9 cellular contexts compared by ENCODE assay signal in genomic region chr11:6022954-6023353, GRCh38. TPM values are rescaled to one million over a fixed set of nuclear protein-coding genes. Genes with fewer than 3 reads are reported as not detected.
DNase-seq lines count a peak whose midpoint lies in the region; ATAC-seq and TF ChIP-seq lines count a peak whose summit lies in the region.
"Had no signal": no experiment of that assay in that cellular context is flagged by ENCODE, and none has a peak within 500 bp of the region (broad histone marks: within the 10 kb centered on the region; RNA-seq: fewer than 3 reads in every experiment).

No MANE protein-coding gene starts in this region.

- CTCF ChIA-PET in BJ (lab: Yijun Ruan, JAX), result interaction anchor here (0.6 to 3.8 kb wide), 11 partner anchors 11 to 340 kb away, joined by 3 to 46 read pairs (median 3); no protein-coding TSS in a partner anchor

- H3K27ac ChIP-seq in adrenal gland (no peak overlapping the region), hepatocyte (no peak overlapping the region), smooth muscle cell (ENCODE audit: low read depth) (no peak overlapping the region)

- TF ChIP-seq POLR2A in adrenal gland (IDR thresholded peaks at IDR 0.05), result no peak

- POLR2A ChIA-PET in BJ (lab: Charles Lee), result no interaction called here

- ATAC-seq in GM18870 (IDR thresholded peaks at IDR 0.05; ENCODE audit: unreplicated experiment) (peak; percentile 68), HG03039 (IDR thresholded peaks at IDR 0.05; ENCODE audit: unreplicated experiment) (no peak)

- H3F3A ChIP-seq in smooth muscle cell (ENCODE audit: low read depth), result no peaks in the 10 kb centered on the region

- H3K4me2 ChIP-seq in hepatocyte, result no peak overlapping the region
- no peak overlapping the region for H3K4me2 ChIP-seq in smooth muscle cell

- H3K9ac ChIP-seq in smooth muscle cell (ENCODE audit: low read depth), result no peak overlapping the region

- no peak overlapping the region for H3K4me3 ChIP-seq in BJ (ENCODE audit: low read depth, low read length)
- no peak overlapping the region for H3K4me3 ChIP-seq in adrenal gland
- no peak overlapping the region for H3K4me3 ChIP-seq in hepatocyte
- no peak overlapping the region for H3K4me3 ChIP-seq in smooth muscle cell

- H3K27me3 ChIP-seq in BJ (ENCODE audit: control insufficient read depth, insufficient read depth, low read length) (no peaks in the 10 kb centered on the region), adrenal gland (no peaks in the 10 kb centered on the region), hepatocyte (peaks cover 2% of the 10 kb centered on the region), smooth muscle cell (ENCODE audit: low read depth) (peaks cover 2% of the 10 kb centered on the region)

- 0 to 4% (median 2%) methylated on average over 4 of the region's 4 CpGs for WGBS in adrenal gland, 4 donors
- whole genome bisulfite sequencing in hepatocyte (ENCODE audit: low lambda C conversion rate, missing lambda C conversion rate), result 4% methylated on average over 4 of the region's 4 CpGs
- 11% methylated on average over 4 of the region's 4 CpGs for WGBS in smooth muscle cell (ENCODE audit: low lambda C conversion rate)

- TF ChIP-seq CTCF in BJ (IDR thresholded peaks at IDR 0.05; ENCODE audit: insufficient read depth, low read depth, low read length), result peak; percentile 48
- TF ChIP-seq CTCF in adrenal gland (IDR thresholded peaks at IDR 0.05), result peak; percentile 19 to 78 (median 66)
- peak; percentile 81 for TF ChIP-seq CTCF in hepatocyte (IDR thresholded peaks at IDR 0.05; ENCODE audit: poor library complexity)
- peak; percentile 71 for TF ChIP-seq CTCF in smooth muscle cell (IDR thresholded peaks at IDR 0.05; ENCODE audit: borderline replicate concordance, insufficient read depth, poor library complexity, severe bottlenecking)

- H2AFZ ChIP-seq in hepatocyte, result no peak overlapping the region
- no peak overlapping the region for H2AFZ ChIP-seq in smooth muscle cell (ENCODE audit: low read depth)

- H3K4me1 ChIP-seq in adrenal gland (replicated peaks in 1 of 2), result no peaks in the 10 kb centered on the region
- H3K4me1 ChIP-seq in hepatocyte (ENCODE audit: insufficient read depth), result no peaks in the 10 kb centered on the region
- H3K4me1 ChIP-seq in smooth muscle cell (ENCODE audit: low read depth), result no peaks in the 10 kb centered on the region

- H3K9me2 ChIP-seq in hepatocyte (replicated peaks; ENCODE audit: insufficient read depth), result no peaks in the 10 kb centered on the region

- DNase-seq in BJ (ENCODE audit: low read depth) (no peak), NCI-H1105 (lab: John Stamatoyannopoulos, UW) (peak; percentile 19), adrenal gland (peak in 3 of 7 donors; percentile 28 to 44 (median 33)), hepatocyte (ENCODE audit: low spot score) (peak; percentile 68), smooth muscle cell (lab: John Stamatoyannopoulos, UW; ENCODE audit: unreplicated experiment) (no peak)
- DNase-seq in activated CD8-positive, alpha-beta memory T cell treated with anti-CD3 and anti-CD28 coated beads, Interleukin-2, amount 50 U/mL, for 4 hours, result no peak

- no peaks in the 10 kb centered on the region for H4K20me1 ChIP-seq in hepatocyte (ENCODE audit: insufficient read depth, poor library complexity, severe bottlenecking)
- no peaks in the 10 kb centered on the region for H4K20me1 ChIP-seq in smooth muscle cell (ENCODE audit: low read depth)

- H3K9me3 ChIP-seq in adrenal gland (replicated peaks in 1 of 3) (no peaks in the 10 kb centered on the region), hepatocyte (ENCODE audit: low read depth) (no peaks in the 10 kb centered on the region), smooth muscle cell (replicated peaks; ENCODE audit: low read depth) (no peaks in the 10 kb centered on the region)

- H3K79me2 ChIP-seq in hepatocyte (no peaks in the 10 kb centered on the region), smooth muscle cell (ENCODE audit: low read depth) (no peaks in the 10 kb centered on the region)

- intact Hi-C loops in adrenal gland (cut with DNase I), result loop anchor here (5.0 to 10.0 kb wide), 4 partner anchors 282 to 332 kb away; no protein-coding TSS in a partner anchor

- H3K36me3 ChIP-seq in BJ (ENCODE audit: control insufficient read depth, insufficient read depth, low read length) (no peaks in the 10 kb centered on the region), adrenal gland (replicated peaks in 1 of 2) (no peaks in the 10 kb centered on the region), hepatocyte (replicated peaks; ENCODE audit: insufficient read depth, low read depth) (no peaks in the 10 kb centered on the region), smooth muscle cell (ENCODE audit: low read depth) (no peaks in the 10 kb centered on the region)

RNA-seq across cellular contexts. Expression of gene OR56A1, which starts 7.6 kb away (rescaled TPM):
- polyA plus RNA-seq in BJ (2011; rRNA removed), result not detected in 2 replicates
- polyA minus RNA-seq in BJ (2011; rRNA and poly(A)+ RNA removed), result not detected in 2 replicates
- not detected for total RNA-seq in adrenal gland
- not detected for polyA plus RNA-seq in adrenal gland
- total RNA-seq in hepatocyte, result 0.07 and 0.08 TPM in 2 replicates
- polyA plus RNA-seq in hepatocyte, result not detected in 2 replicates
- 0.04 and 0.22 TPM in 2 replicates for total RNA-seq in smooth muscle cell
- polyA plus RNA-seq in smooth muscle cell, result not detected in 2 replicates

RNA-seq across cellular contexts. Expression of gene OR56A4, which starts 16.2 kb away (rescaled TPM):
- not detected in 2 replicates for polyA plus RNA-seq in BJ (2011; rRNA removed)
- polyA minus RNA-seq in BJ (2011; rRNA and poly(A)+ RNA removed), result not detected in 2 replicates
- not detected for total RNA-seq in adrenal gland
- not detected for polyA plus RNA-seq in adrenal gland
- total RNA-seq in hepatocyte, result not detected in 2 replicates
- not detected in 2 replicates for polyA plus RNA-seq in hepatocyte
- 0.13 TPM in 1 of 2 replicates, not detected in the other for total RNA-seq in smooth muscle cell
- not detected in 2 replicates for polyA plus RNA-seq in smooth muscle cell

RNA-seq across cellular contexts. Expression of gene OR52L1, which starts 36.2 kb away (rescaled TPM):
- polyA plus RNA-seq in BJ (2011; rRNA removed) (not detected in 2 replicates), adrenal gland (not detected), hepatocyte (not detected in 2 replicates), smooth muscle cell (not detected in 2 replicates)
- polyA minus RNA-seq in BJ (2011; rRNA and poly(A)+ RNA removed), result not detected in 2 replicates
- total RNA-seq in adrenal gland (under 1 TPM in 1 of 8 donors, not detected in 7; 0.61 TPM), hepatocyte (not detected in 2 replicates), smooth muscle cell (0.18 TPM in 1 of 2 replicates, not detected in the other)

RNA-seq across cellular contexts. Expression of gene OR56A5, which starts 54.7 kb away (rescaled TPM):
- polyA plus RNA-seq in BJ (2011; rRNA removed) (not detected in 2 replicates), adrenal gland (not detected), hepatocyte (not detected in 2 replicates), smooth muscle cell (not detected in 2 replicates)
- polyA minus RNA-seq in BJ (2011; rRNA and poly(A)+ RNA removed), result not detected in 2 replicates
- total RNA-seq in adrenal gland (not detected), hepatocyte (not detected in 2 replicates), smooth muscle cell (2.2 TPM in 1 of 2 replicates, not detected in the other)
- total RNA-seq: frontal cortex had no signal

Comparison
In these comparisons a context has a peak if more than half of its experiments do, and no peak if none do; other contexts are left out.
1. DNase-seq: peak in NCI-H1105 (single experiment) and hepatocyte (single experiment); none in BJ (single experiment), smooth muscle cell (single experiment) and activated CD8-positive, alpha-beta memory T cell treated with anti-CD3 and anti-CD28 coated beads, Interleukin-2, amount 50 U/mL, for 4 hours (single experiment).
2. Peak in every context shown above with its lines, with median percentiles within 50 percentile points of each other: CTCF ChIP-seq.